Comparison of ENCODE assay signal across 21 cellular contexts in genomic region chr1:238811211-238811610, GRCh38.
"Had no signal": no experiment of that assay in that cellular context is flagged by ENCODE, and none has a peak within 500 bp of the region (broad histone marks: within the 10 kb centered on the region; RNA-seq: fewer than 3 reads in every experiment).

No MANE protein-coding gene starts in this region.

- H3K4me1 ChIP-seq: esophagus squamous epithelium, heart left ventricle, parathyroid adenoma, right lobe of liver, tibial artery had no signal

- H3K27ac ChIP-seq: coronary artery, esophagus squamous epithelium, heart left ventricle, parathyroid adenoma, right lobe of liver, skin epidermis, tibial artery had no signal

- DNase-seq: activated B cell treated with CpG ODN at 0.5 μM for 24 hours; activated CD4-positive, alpha-beta T cell treated with anti-CD3 and anti-CD28 coated beads for 36 hours; activated CD4-positive, alpha-beta T cell treated with anti-CD3 and anti-CD28 coated beads, Interleukin-2, amount 50 U/mL, for 4 hours; activated CD8-positive, alpha-beta memory T cell treated with anti-CD3 and anti-CD28 coated beads for 24 hours; activated CD8-positive, alpha-beta memory T cell treated with anti-CD3 and anti-CD28 coated beads, Interleukin-2, amount 50 U/mL, for 4 hours; activated T-cell treated with anti-CD3 and anti-CD28 coated beads, Interleukin-2, amount 50 U/mL, for 24 hours; amniotic stem cell; cerebellar nuclear complex; endodermal cell; esophagus squamous epithelium; heart left ventricle; islet precursor cell; left colon; right lobe of liver; stimulated activated CD4-positive, alpha-beta T cell treated with anti-CD3 and anti-CD28 coated beads, Interleukin-1b, Interleukin-23, amount 100 ng/mL, for 48 hours; stimulated activated naive CD8-positive, alpha-beta T cell treated with anti-CD3 and anti-CD28 coated beads, Interleukin-15, amount 100 ng/mL, for 72 hours; T-helper 9 cell; tibial artery had no signal

- H3K27me3 ChIP-seq: esophagus squamous epithelium, heart left ventricle, right lobe of liver, tibial artery had no signal

- H3K4me3 ChIP-seq: coronary artery, esophagus squamous epithelium, heart left ventricle, right lobe of liver, skin epidermis, tibial artery had no signal

- H3K9me3 ChIP-seq: esophagus squamous epithelium, right lobe of liver, tibial artery had no signal

- H3K36me3 ChIP-seq: esophagus squamous epithelium, heart left ventricle, right lobe of liver, tibial artery had no signal
